ENCODE assay signal across 17 cellular contexts in genomic region chr1:175845371-175845770, GRCh38.
DNase-seq lines count a peak whose midpoint lies in the region; ATAC-seq and TF ChIP-seq lines count a peak whose summit lies in the region.
"Had no signal": no experiment of that assay in that cellular context is flagged by ENCODE, and none has a peak within 500 bp of the region (broad histone marks: within the 10 kb centered on the region; RNA-seq: fewer than 3 reads in every experiment).

No MANE protein-coding gene starts in this region.

- peaks cover 30% of the 10 kb centered on the region for H3K27me3 Mint-ChIP-seq in stimulated activated naive CD8-positive, alpha-beta T cell treated with anti-CD3 and anti-CD28 coated beads, Interleukin-15, amount 100 ng/mL, for 72 hours
- peaks cover 22 to 58% of the 10 kb centered on the region in 2 donors for H3K27me3 Mint-ChIP-seq in natural killer cell treated with Interleukin-12 subunit alpha and Interleukin-12 subunit beta and Interleukin-15 and Interleukin-18, amount 100 ng/mL, for 72 hours
- peaks cover 12% of the 10 kb centered on the region for H3K27me3 Mint-ChIP-seq in activated CD8-positive, alpha-beta memory T cell treated with anti-CD3 and anti-CD28 coated beads, Interleukin-2, amount 10 ng/mL, durations not matched to agents 7 days and 5 days

- no peaks in the 10 kb centered on the region for H3K36me3 Mint-ChIP-seq in natural killer cell treated with Interleukin-12 subunit alpha and Interleukin-12 subunit beta and Interleukin-15 and Interleukin-18, amount 100 ng/mL, for 72 hours
- no peaks in the 10 kb centered on the region for H3K36me3 Mint-ChIP-seq in activated CD8-positive, alpha-beta memory T cell treated with anti-CD3 and anti-CD28 coated beads, Interleukin-2, amount 10 ng/mL, durations not matched to agents 7 days and 5 days
- H3K36me3 Mint-ChIP-seq: CD8-positive, alpha-beta T cell had no signal

- peak; percentile 8 for DNase-seq in T1000 (lab: John Stamatoyannopoulos, UW)
- DNase-seq in hepatocyte (ENCODE audit: low spot score), result peak; percentile 23
- DNase-seq in ureter (ENCODE audit: low spot score), result peak; percentile 5
- no peak for DNase-seq in stimulated activated naive CD8-positive, alpha-beta T cell treated with anti-CD3 and anti-CD28 coated beads, Interleukin-15, amount 100 ng/mL, for 72 hours
- DNase-seq in natural killer cell treated with Interleukin-12 subunit alpha and Interleukin-12 subunit beta and Interleukin-15 and Interleukin-18, amount 100 ng/mL, for 72 hours (ENCODE audit: low spot score), result no peak
- DNase-seq in activated CD8-positive, alpha-beta memory T cell treated with anti-CD3 and anti-CD28 coated beads, Interleukin-2, amount 10 ng/mL, durations not matched to agents 7 days and 5 days, result no peak
- DNase-seq: Calu3; CD8-positive, alpha-beta T cell; DMS79 treated with DMSO at 0.1 percent for 48 hours; EL; GOT3; H9; IMR-90 had no signal

- WGBS in hepatocyte (ENCODE audit: low lambda C conversion rate, missing lambda C conversion rate), result 46% methylated on average over 3 of the region's 3 CpGs

- H3K36me3 ChIP-seq in HEK293 (ENCODE audit: control insufficient read depth in 2 of 2, insufficient read depth in 1 of 2, low read length in 2 of 2) (no peaks in the 10 kb centered on the region), hepatocyte (replicated peaks; ENCODE audit: insufficient read depth, low read depth) (no peaks in the 10 kb centered on the region)
- H3K36me3 ChIP-seq: BLaER1 treated with 17β-estradiol and CSF1 and Interleukin-3, amounts not matched to agents 10 nM and 100 nM had no signal

- peaks cover 0 to 9% of the 10 kb centered on the region in 2 donors for H3K9me3 Mint-ChIP-seq in stimulated activated naive CD8-positive, alpha-beta T cell treated with anti-CD3 and anti-CD28 coated beads, Interleukin-15, amount 100 ng/mL, for 72 hours
- peaks cover 3% of the 10 kb centered on the region for H3K9me3 Mint-ChIP-seq in natural killer cell treated with Interleukin-12 subunit alpha and Interleukin-12 subunit beta and Interleukin-15 and Interleukin-18, amount 100 ng/mL, for 72 hours
- H3K9me3 Mint-ChIP-seq in activated CD8-positive, alpha-beta memory T cell treated with anti-CD3 and anti-CD28 coated beads, Interleukin-2, amount 10 ng/mL, durations not matched to agents 7 days and 5 days (ENCODE audit: low read depth), result no peaks in the 10 kb centered on the region
- H3K9me3 Mint-ChIP-seq: CD8-positive, alpha-beta T cell; H9 had no signal

- CTCF ChIA-PET in HEK293 (lab: Yijun Ruan, JAX), result no interaction called here
- CTCF ChIA-PET in activated CD8-positive, alpha-beta memory T cell treated with anti-CD3 and anti-CD28 coated beads, Interleukin-2, amount 10 ng/mL, durations not matched to agents 7 days and 5 days (lab: Charles Lee), result no interaction called here

- H3K9me3 ChIP-seq in HEK293 (ENCODE audit: control insufficient read depth, insufficient read depth, low read depth, low read length) (no peaks in the 10 kb centered on the region), hepatocyte (ENCODE audit: low read depth) (no peaks in the 10 kb centered on the region)

- POLR2A ChIA-PET in HEK293 (lab: Yijun Ruan, JAX), result no interaction called here

- no peaks in the 10 kb centered on the region for H3K27me3 ChIP-seq in hepatocyte
- H3K27me3 ChIP-seq: BLaER1 treated with 17β-estradiol and CSF1 and Interleukin-3, amounts not matched to agents 10 nM and 100 nM had no signal

- no peak overlapping the region for H3K4me3 Mint-ChIP-seq in stimulated activated naive CD8-positive, alpha-beta T cell treated with anti-CD3 and anti-CD28 coated beads, Interleukin-15, amount 100 ng/mL, for 72 hours
- H3K4me3 Mint-ChIP-seq in natural killer cell treated with Interleukin-12 subunit alpha and Interleukin-12 subunit beta and Interleukin-15 and Interleukin-18, amount 100 ng/mL, for 72 hours, result no peak overlapping the region
- no peak overlapping the region for H3K4me3 Mint-ChIP-seq in activated CD8-positive, alpha-beta memory T cell treated with anti-CD3 and anti-CD28 coated beads, Interleukin-2, amount 10 ng/mL, durations not matched to agents 7 days and 5 days
- H3K4me3 Mint-ChIP-seq: B cell; CD8-positive, alpha-beta T cell; H9 had no signal

- H4K20me1 ChIP-seq in hepatocyte (ENCODE audit: insufficient read depth, poor library complexity, severe bottlenecking), result no peaks in the 10 kb centered on the region
- H4K20me1 ChIP-seq: BLaER1 treated with 17β-estradiol and CSF1 and Interleukin-3, amounts not matched to agents 10 nM and 100 nM had no signal

- ATAC-seq in stimulated activated naive CD8-positive, alpha-beta T cell treated with anti-CD3 and anti-CD28 coated beads, Interleukin-15, amount 100 ng/mL, for 72 hours, result no peak
- no peak for ATAC-seq in natural killer cell treated with Interleukin-12 subunit alpha and Interleukin-12 subunit beta and Interleukin-15 and Interleukin-18, amount 100 ng/mL, for 72 hours
- ATAC-seq in activated CD8-positive, alpha-beta memory T cell treated with anti-CD3 and anti-CD28 coated beads, Interleukin-2, amount 10 ng/mL, durations not matched to agents 7 days and 5 days, result no peak
- ATAC-seq: CD8-positive, alpha-beta T cell; K562 had no signal

- no peaks in the 10 kb centered on the region for H3K4me1 Mint-ChIP-seq in stimulated activated naive CD8-positive, alpha-beta T cell treated with anti-CD3 and anti-CD28 coated beads, Interleukin-15, amount 100 ng/mL, for 72 hours
- no peaks in the 10 kb centered on the region for H3K4me1 Mint-ChIP-seq in natural killer cell treated with Interleukin-12 subunit alpha and Interleukin-12 subunit beta and Interleukin-15 and Interleukin-18, amount 100 ng/mL, for 72 hours (ENCODE audit: low read depth in 2 of 2)
- H3K4me1 Mint-ChIP-seq in activated CD8-positive, alpha-beta memory T cell treated with anti-CD3 and anti-CD28 coated beads, Interleukin-2, amount 10 ng/mL, durations not matched to agents 7 days and 5 days, result no peaks in the 10 kb centered on the region
- H3K4me1 Mint-ChIP-seq: B cell had no signal

- H3K4me3 ChIP-seq in HEK293 (ENCODE audit: low read depth, low read length) (no peak overlapping the region), hepatocyte (no peak overlapping the region)
- H3K4me3 ChIP-seq: BLaER1 treated with 17β-estradiol and CSF1 and Interleukin-3, amounts not matched to agents 10 nM and 100 nM; K562 had no signal

- H3K79me2 ChIP-seq in hepatocyte, result no peaks in the 10 kb centered on the region

- no peak for TF ChIP-seq CTCF in HEK293 (tag by site-specific recombination; IDR thresholded peaks at IDR 0.05)
- TF ChIP-seq CTCF in hepatocyte (IDR thresholded peaks at IDR 0.05; ENCODE audit: poor library complexity), result no peak

- H3K27ac ChIP-seq in HEK293 (ENCODE audit: extremely low read depth, low read depth, low read length) (no peak overlapping the region), hepatocyte (peak overlapping the region; percentile 61)
- H3K27ac ChIP-seq: BLaER1 treated with 17β-estradiol and CSF1 and Interleukin-3, amounts not matched to agents 10 nM and 100 nM had no signal

- H3K9me2 ChIP-seq in hepatocyte (replicated peaks; ENCODE audit: insufficient read depth), result no peaks in the 10 kb centered on the region

- H3K4me2 ChIP-seq in hepatocyte, result no peak overlapping the region
- H3K4me2 ChIP-seq: BLaER1 treated with 17β-estradiol and CSF1 and Interleukin-3, amounts not matched to agents 10 nM and 100 nM had no signal

- H3K27ac Mint-ChIP-seq in stimulated activated naive CD8-positive, alpha-beta T cell treated with anti-CD3 and anti-CD28 coated beads, Interleukin-15, amount 100 ng/mL, for 72 hours, result no peak overlapping the region
- no peak overlapping the region for H3K27ac Mint-ChIP-seq in natural killer cell treated with Interleukin-12 subunit alpha and Interleukin-12 subunit beta and Interleukin-15 and Interleukin-18, amount 100 ng/mL, for 72 hours
- no peak overlapping the region for H3K27ac Mint-ChIP-seq in activated CD8-positive, alpha-beta memory T cell treated with anti-CD3 and anti-CD28 coated beads, Interleukin-2, amount 10 ng/mL, durations not matched to agents 7 days and 5 days
- H3K27ac Mint-ChIP-seq: B cell; CD8-positive, alpha-beta T cell; H9 had no signal

- no peak overlapping the region for H2AFZ ChIP-seq in hepatocyte

- H3K4me1 ChIP-seq in HEK293 (ENCODE audit: control insufficient read depth, insufficient read depth, low read length) (peaks cover 18% of the 10 kb centered on the region), hepatocyte (ENCODE audit: insufficient read depth) (peaks cover 10% of the 10 kb centered on the region)

TF ChIP-seq in HEK293, 187 proteins besides CTCF, POLR2A, EP300 and RAD21 (continues in another document):
- TF ChIP-seq ZNF510 (tag by site-specific recombination; IDR thresholded peaks at IDR 0.05; ENCODE audit: insufficient replicate concordance), result no peak
- TF ChIP-seq SP3 (tag by site-specific recombination; IDR thresholded peaks at IDR 0.05), result no peak
- TF ChIP-seq HIC1 (tag by site-specific recombination; IDR thresholded peaks at IDR 0.05), result no peak
- TF ChIP-seq ZNF223 (tag by site-specific recombination; IDR thresholded peaks at IDR 0.05), result no peak
- TF ChIP-seq EGR2 (tag by site-specific recombination; IDR thresholded peaks at IDR 0.05; ENCODE audit: low read depth), result no peak
- peak; percentile 44; the same call in 1 of the 2 replicates for TF ChIP-seq ZNF843 (tag by site-specific recombination; IDR thresholded peaks at IDR 0.05)
- TF ChIP-seq ZNF548 (tag by site-specific recombination; IDR thresholded peaks at IDR 0.05), result no peak
- 0 out of 2 replicates have a peak, but pooled peaks have one; percentile 17 for TF ChIP-seq SP7 (tag by site-specific recombination; IDR thresholded peaks at IDR 0.05)
- TF ChIP-seq ZNF549 (tag by site-specific recombination; IDR thresholded peaks at IDR 0.05), result no peak
- TF ChIP-seq ZNF473 (tag by site-specific recombination; IDR thresholded peaks at IDR 0.05), result no peak
- no peak for TF ChIP-seq ZFHX2 (tag by site-specific recombination; conservative IDR thresholded peaks at IDR 0.05)
- no peak for TF ChIP-seq ZIC2 (tag by site-specific recombination; IDR thresholded peaks at IDR 0.05)

Comparison
In these comparisons a context has a peak if more than half of its experiments do, and no peak if none do; other contexts are left out.
1. DNase-seq: peak in T1000 (single experiment), hepatocyte (single experiment) and ureter (single experiment); none in stimulated activated naive CD8-positive, alpha-beta T cell treated with anti-CD3 and anti-CD28 coated beads, Interleukin-15, amount 100 ng/mL, for 72 hours (0 of 2), natural killer cell treated with Interleukin-12 subunit alpha and Interleukin-12 subunit beta and Interleukin-15 and Interleukin-18, amount 100 ng/mL, for 72 hours (single experiment) and activated CD8-positive, alpha-beta memory T cell treated with anti-CD3 and anti-CD28 coated beads, Interleukin-2, amount 10 ng/mL, durations not matched to agents 7 days and 5 days (single experiment).